In genomic region chrX:133602881-133603280, GRCh38 we compare ENCODE assay signal across 29 cellular contexts.
"Had no signal": no experiment of that assay in that cellular context is flagged by ENCODE, and none has a peak within 500 bp of the region (broad histone marks: within the 10 kb centered on the region; RNA-seq: fewer than 3 reads in every experiment).

No MANE protein-coding gene starts in this region.

- H3K9me3 ChIP-seq: neutrophil, psoas muscle, right lobe of liver, sigmoid colon, spleen, suprapubic skin, testis, tibial artery, transverse colon, upper lobe of right lung, uterus had no signal

- H3K27me3 ChIP-seq: neutrophil, sigmoid colon, suprapubic skin, testis, tibial artery, transverse colon, upper lobe of right lung, uterus had no signal

- H3K79me2 ChIP-seq: parathyroid adenoma had no signal

- ATAC-seq: naive thymus-derived CD8-positive, alpha-beta T cell; natural killer cell treated with Interleukin-12 subunit alpha and Interleukin-12 subunit beta and Interleukin-15 and Interleukin-18, amount 100 ng/mL, for 72 hours; psoas muscle; right cardiac atrium; right lobe of liver; stimulated activated memory B cell treated with anti-CD40 and anti-IgM and Interleukin-4, amounts not matched to agents 10 μg/mL and 1 μg/mL and 100 μg/mL, for 72 hours; stimulated activated naive CD8-positive, alpha-beta T cell treated with anti-CD3 and anti-CD28 coated beads, Interleukin-15, amount 100 ng/mL, for 72 hours; stimulated activated naive CD8-positive, alpha-beta T cell treated with anti-CD3 and anti-CD28 coated beads, Interleukin-15, Interleukin-2, amounts not matched to agents 100 U/mL and 50 U/mL, for 24 hours; upper lobe of right lung had no signal

- H2AFZ ChIP-seq: parathyroid adenoma had no signal

- DNase-seq: naive thymus-derived CD8-positive, alpha-beta T cell; nephron progenitor cell; nucleus accumbens; posterior cingulate gyrus; psoas muscle; right cardiac atrium; right lobe of liver; sigmoid colon; spleen; stimulated activated CD4-positive, alpha-beta T cell treated with anti-CD3 and anti-CD28 coated beads, Interleukin-12 subunit alpha, Interleukin-12 subunit beta, amount 100 ng/mL, for 4 hours; stimulated activated CD4-positive, alpha-beta T cell treated with anti-CD3 and anti-CD28 coated beads, Interleukin-1b, Interleukin-23, amount 100 ng/mL, for 48 hours; stimulated activated CD4-positive, alpha-beta T cell treated with anti-CD3 and anti-CD28 coated beads, Interleukin-4, amount 100 ng/mL, for 1 hour; stimulated activated CD4-positive, alpha-beta T cell treated with anti-CD3 and anti-CD28 coated beads, Interleukin-4, amount 100 ng/mL, for 4 hours; stimulated activated CD8-positive, alpha-beta memory T cell treated with anti-CD3 and anti-CD28 coated beads, Interleukin-4, amount 100 ng/mL, for 48 hours; stimulated activated naive CD4-positive, alpha-beta T cell; stimulated activated naive CD8-positive, alpha-beta T cell treated with anti-CD3 and anti-CD28 coated beads, Interleukin-15, amount 100 ng/mL, for 72 hours; stimulated activated naive CD8-positive, alpha-beta T cell treated with anti-CD3 and anti-CD28 coated beads, Interleukin-15, Interleukin-2, amounts not matched to agents 100 U/mL and 50 U/mL, for 24 hours; substantia nigra; testis; tibial artery; transverse colon; upper lobe of right lung; uterus had no signal

- H3K27ac ChIP-seq: neutrophil, parathyroid adenoma, psoas muscle, right lobe of liver, sigmoid colon, spleen, suprapubic skin, testis, tibial artery, transverse colon, upper lobe of right lung, uterus had no signal

- H3K4me2 ChIP-seq: smooth muscle cell had no signal

- H3K4me3 ChIP-seq: psoas muscle, right lobe of liver, sigmoid colon, smooth muscle cell, spleen, suprapubic skin, testis, tibial artery, transverse colon, upper lobe of right lung, uterus had no signal

- H3K4me1 ChIP-seq: parathyroid adenoma, psoas muscle, right lobe of liver, spleen, suprapubic skin, testis, uterus had no signal

- H3K36me3 ChIP-seq: neutrophil, right lobe of liver, sigmoid colon, spleen, suprapubic skin, tibial artery, transverse colon, upper lobe of right lung, uterus had no signal

- H3K9ac ChIP-seq: parathyroid adenoma had no signal
